Comparison of ENCODE assay signal across 1 cellular context in the genomic region with DNA sequence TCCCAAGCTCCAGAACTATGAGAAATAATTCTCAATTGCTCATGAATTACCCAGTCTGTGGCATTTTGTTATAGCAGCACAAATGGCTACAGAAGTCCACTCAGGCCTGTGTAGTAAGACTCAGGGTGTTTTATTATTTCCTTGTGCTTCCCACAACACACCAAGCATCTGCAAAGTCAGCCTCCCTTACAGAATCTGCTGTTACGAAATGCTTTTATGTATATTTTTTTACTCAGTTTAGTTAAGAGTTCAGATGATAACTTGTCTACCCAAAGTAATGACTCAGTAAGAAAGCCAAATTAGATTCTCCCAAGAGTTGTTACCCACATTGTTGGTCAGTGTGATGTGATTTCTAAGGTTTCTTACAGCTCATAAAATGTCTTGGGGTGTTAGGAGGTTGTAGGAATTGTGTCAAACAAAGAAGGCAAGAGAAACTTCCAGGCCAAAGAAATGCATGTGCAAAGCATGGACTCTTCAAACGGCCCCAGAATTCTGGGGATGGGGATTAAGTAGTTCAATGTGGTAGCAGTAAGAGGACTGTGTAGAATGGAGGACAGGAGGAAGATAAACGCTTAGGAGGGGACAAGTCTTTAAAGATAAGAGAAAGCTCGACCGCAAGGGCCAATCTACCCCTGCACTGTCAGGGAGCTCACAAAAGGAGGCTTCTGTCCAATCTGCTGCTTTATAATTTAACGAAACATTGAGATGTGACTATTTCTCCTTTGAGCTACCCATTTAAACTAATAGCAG.
TF ChIP-seq lines count a peak whose summit lies in the region.

No MANE protein-coding gene starts in this region.

TF ChIP-seq in GM23338, 12 proteins besides CTCF, POLR2A, EP300 and RAD21 (continued from another document):
- TF ChIP-seq REST (IDR thresholded peaks at IDR 0.05; ENCODE audit: unreplicated experiment) = no peak
- TF ChIP-seq ZNF331 (CRISPR knock-in tag; IDR thresholded peaks at IDR 0.05; ENCODE audit: low read depth) = no peak
- TF ChIP-seq POLR2AphosphoS5 (IDR thresholded peaks at IDR 0.05; ENCODE audit: low read depth) = no peak
- no peak for TF ChIP-seq ZNF462 (CRISPR knock-in tag; IDR thresholded peaks at IDR 0.05)
